ENCODE assay signal across 8 cellular contexts in genomic region chr12:64392221-64392620, GRCh38. TPM values are rescaled to one million over a fixed set of nuclear protein-coding genes. Genes with fewer than 3 reads are reported as not detected.
DNase-seq lines count a peak whose midpoint lies in the region; TF ChIP-seq lines count a peak whose summit lies in the region.

No MANE protein-coding gene starts in this region.

- H3K9me3 ChIP-seq in cardiac muscle cell (ENCODE audit: low read depth) (no peaks in the 10 kb centered on the region), left ventricle myocardium inferior (replicated peaks) (no peaks in the 10 kb centered on the region), stomach (no peaks in the 10 kb centered on the region)

- no peak for TF ChIP-seq EP300 in stomach (IDR thresholded peaks at IDR 0.05)

- H3K27ac Mint-ChIP-seq in progenitor cell of endocrine pancreas: no peak overlapping the region

- H3K36me3 ChIP-seq in cardiac muscle cell (no peaks in the 10 kb centered on the region), left ventricle myocardium inferior (no peaks in the 10 kb centered on the region), stomach (no peaks in the 10 kb centered on the region)

- no peaks in the 10 kb centered on the region for H3K9me3 Mint-ChIP-seq in progenitor cell of endocrine pancreas (ENCODE audit: low read depth)

- no peaks in the 10 kb centered on the region for H3K36me3 Mint-ChIP-seq in progenitor cell of endocrine pancreas (ENCODE audit: insufficient read depth)

- H3K4me1 Mint-ChIP-seq in progenitor cell of endocrine pancreas (ENCODE audit: low read depth): no peaks in the 10 kb centered on the region

- no peaks in the 10 kb centered on the region for H3K4me1 ChIP-seq in cardiac muscle cell (ENCODE audit: low read depth)
- H3K4me1 ChIP-seq in left ventricle myocardium inferior: peaks cover 6% of the 10 kb centered on the region
- H3K4me1 ChIP-seq in stomach: peaks cover 8 to 16% (median 11%) of the 10 kb centered on the region in 4 donors

- H3K27ac ChIP-seq in cardiac muscle cell: no peak overlapping the region
- no peak overlapping the region for H3K27ac ChIP-seq in left ventricle myocardium inferior (replicated peaks)
- no peak overlapping the region for H3K27ac ChIP-seq in stomach

- H3K4me3 ChIP-seq in cardiac muscle cell (no peak overlapping the region), left ventricle myocardium inferior (no peak overlapping the region), cardiac fibroblast (replicated peaks in 1 of 2; ENCODE audit: low read depth in 2 of 2, low read length in 2 of 2) (no peak overlapping the region), stomach (no peak overlapping the region)

- DNase-seq in cardiac muscle cell (ENCODE audit: low read depth in 1 of 2, low spot score in 1 of 2): peak; percentile 51 to 65
- no peak for DNase-seq in left ventricle myocardium inferior
- DNase-seq in cardiac fibroblast (ENCODE audit: low read depth in 2 of 2): peak; percentile 48 to 74
- DNase-seq in progenitor cell of endocrine pancreas (ENCODE audit: low spot score, unreplicated experiment): no peak
- DNase-seq in stimulated activated CD4-positive, alpha-beta T cell treated with anti-CD3 and anti-CD28 coated beads, Interleukin-15, amount 100 ng/mL, for 24 hours: no peak
- no peak for DNase-seq in globus pallidus (ENCODE audit: low spot score)
- DNase-seq in stomach: no peak

- no peak overlapping the region for H3K4me3 Mint-ChIP-seq in progenitor cell of endocrine pancreas (ENCODE audit: low read depth)

- H3K27me3 ChIP-seq in cardiac muscle cell: peaks cover 22% of the 10 kb centered on the region
- peaks cover 42% of the 10 kb centered on the region for H3K27me3 ChIP-seq in left ventricle myocardium inferior (ENCODE audit: low read depth)
- peaks cover 0 to 39% (median 17%) of the 10 kb centered on the region in 3 donors for H3K27me3 ChIP-seq in stomach

- TF ChIP-seq POLR2A in stomach (IDR thresholded peaks at IDR 0.05): no peak

- no peaks in the 10 kb centered on the region for H3K27me3 Mint-ChIP-seq in progenitor cell of endocrine pancreas

- intact Hi-C loops in left ventricle myocardium inferior (cut with micrococcal nuclease): no loop called here
- intact Hi-C loops in stomach (cut with DNase I; ENCODE audit: low total_unique reads): no loop called here

- TF ChIP-seq CTCF in cardiac muscle cell (IDR thresholded peaks at IDR 0.05; ENCODE audit: low read depth, low read length): peak; percentile 41
- no peak for TF ChIP-seq CTCF in left ventricle myocardium inferior (IDR thresholded peaks at IDR 0.05; ENCODE audit: borderline replicate concordance)
- peak; percentile 30; the same call in 1 of the 2 replicates for TF ChIP-seq CTCF in LNCAP (IDR thresholded peaks at IDR 0.05)
- TF ChIP-seq CTCF in cardiac fibroblast (IDR thresholded peaks at IDR 0.05; ENCODE audit: low read depth, low read length): peak; percentile 35
- TF ChIP-seq CTCF in progenitor cell of endocrine pancreas (IDR thresholded peaks at IDR 0.05; ENCODE audit: unreplicated experiment): peak; percentile 51
- TF ChIP-seq CTCF in stomach (IDR thresholded peaks at IDR 0.05): peak in 1 of 7 experiments; percentile 14

- WGBS in stomach, 5 donors: 59 to 79% (median 71%) methylated on average over 3 of the region's 3 CpGs

RNA-seq across cellular contexts. Expression of gene C12orf56, which starts 1.7 kb away (rescaled TPM):
- total RNA-seq in cardiac muscle cell (not detected in 2 replicates), left ventricle myocardium inferior (not detected), progenitor cell of endocrine pancreas (0.84 and 1.00 TPM in 2 replicates), stomach (1 to 10 TPM in 1 of 5 donors, not detected in 4; 1.7 TPM)
- polyA plus RNA-seq in cardiac muscle cell (not detected in 2 replicates), stomach (1 to 10 TPM in 2 of 3 donors, not detected in 1; 1.5 TPM)

RNA-seq across cellular contexts. Expression of gene XPOT, which starts 12.0 kb away (rescaled TPM):
- 32.1 and 33.9 TPM in 2 replicates for total RNA-seq in cardiac muscle cell
- polyA plus RNA-seq in cardiac muscle cell: 27.6 and 50.5 TPM in 2 replicates
- 27.8 TPM for total RNA-seq in left ventricle myocardium inferior
- total RNA-seq in progenitor cell of endocrine pancreas: 65.4 and 73.6 TPM in 2 replicates
- 100 to 1,000 TPM in 1 of 5 donors, 10 to 100 TPM in 4; 18.3 to 109 (median 32.5) TPM for total RNA-seq in stomach
- polyA plus RNA-seq in stomach: 10 to 100 TPM; 12.8 to 16.6 (median 13.0) TPM

RNA-seq across cellular contexts. Expression of gene TBK1, which starts 59.7 kb away (rescaled TPM):
- total RNA-seq in cardiac muscle cell: 9.0 and 9.7 TPM in 2 replicates
- polyA plus RNA-seq in cardiac muscle cell: 15.0 and 15.8 TPM in 2 replicates
- 11.5 TPM for total RNA-seq in left ventricle myocardium inferior
- total RNA-seq in progenitor cell of endocrine pancreas: 20.2 and 20.4 TPM in 2 replicates
- total RNA-seq in stomach: 10 to 100 TPM in 3 of 5 donors, 1 to 10 TPM in 2; 1.4 to 45.5 (median 13.4) TPM
- polyA plus RNA-seq in stomach: 10 to 100 TPM in 2 of 3 donors, 1 to 10 TPM in 1; 10.0 to 16.0 (median 11.3) TPM

Comparison
In these comparisons a context has a peak if more than half of its experiments do, and no peak if none do; other contexts are left out.
1. DNase-seq: peak in cardiac muscle cell (2 of 2) and cardiac fibroblast (2 of 2); none in left ventricle myocardium inferior (single experiment), progenitor cell of endocrine pancreas (single experiment), stimulated activated CD4-positive, alpha-beta T cell treated with anti-CD3 and anti-CD28 coated beads, Interleukin-15, amount 100 ng/mL, for 24 hours (single experiment), globus pallidus (single experiment) and stomach (single experiment).